ENCODE assay signal across 1 cellular context in the genomic region with DNA sequence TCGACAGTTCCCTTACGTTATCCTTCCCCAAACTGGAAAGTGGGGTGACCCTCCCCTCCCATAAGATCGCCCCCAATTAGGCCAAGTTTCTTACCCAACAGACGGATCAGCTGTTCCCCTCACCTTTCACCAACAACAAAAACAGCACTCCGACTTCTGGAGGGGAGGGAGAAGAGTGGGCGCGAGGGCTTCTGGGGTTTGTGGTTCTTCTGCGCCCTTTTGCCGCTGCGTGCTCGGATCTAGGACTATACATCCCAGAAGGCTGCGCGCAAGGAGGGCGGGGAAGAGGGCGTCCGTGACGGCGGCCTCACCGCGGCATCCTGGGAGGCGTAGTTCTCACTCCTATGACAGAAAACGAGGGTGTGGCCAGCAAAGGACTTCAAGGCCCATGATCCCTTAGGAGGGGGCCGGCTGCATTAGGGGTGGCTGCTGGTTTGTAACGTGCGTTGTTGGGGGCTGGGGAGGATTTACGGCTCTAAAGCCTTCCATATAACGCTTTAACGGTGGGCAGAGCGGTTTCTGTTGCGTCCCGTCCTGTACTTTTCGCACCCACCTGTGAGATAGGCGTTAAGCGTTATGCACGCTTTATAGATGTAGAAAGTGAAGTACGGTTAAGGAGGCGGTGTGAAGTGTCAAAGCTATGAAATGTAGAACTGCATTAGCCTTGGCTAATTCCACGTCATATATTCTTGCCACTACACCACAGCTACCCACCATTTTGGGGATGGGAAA.
TF ChIP-seq lines count a peak whose summit lies in the region.

A gene with protein sequence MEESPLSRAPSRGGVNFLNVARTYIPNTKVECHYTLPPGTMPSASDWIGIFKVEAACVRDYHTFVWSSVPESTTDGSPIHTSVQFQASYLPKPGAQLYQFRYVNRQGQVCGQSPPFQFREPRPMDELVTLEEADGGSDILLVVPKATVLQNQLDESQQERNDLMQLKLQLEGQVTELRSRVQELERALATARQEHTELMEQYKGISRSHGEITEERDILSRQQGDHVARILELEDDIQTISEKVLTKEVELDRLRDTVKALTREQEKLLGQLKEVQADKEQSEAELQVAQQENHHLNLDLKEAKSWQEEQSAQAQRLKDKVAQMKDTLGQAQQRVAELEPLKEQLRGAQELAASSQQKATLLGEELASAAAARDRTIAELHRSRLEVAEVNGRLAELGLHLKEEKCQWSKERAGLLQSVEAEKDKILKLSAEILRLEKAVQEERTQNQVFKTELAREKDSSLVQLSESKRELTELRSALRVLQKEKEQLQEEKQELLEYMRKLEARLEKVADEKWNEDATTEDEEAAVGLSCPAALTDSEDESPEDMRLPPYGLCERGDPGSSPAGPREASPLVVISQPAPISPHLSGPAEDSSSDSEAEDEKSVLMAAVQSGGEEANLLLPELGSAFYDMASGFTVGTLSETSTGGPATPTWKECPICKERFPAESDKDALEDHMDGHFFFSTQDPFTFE (minus strand): TSS at position 143 of the 732 bp plus-strand sequence. CDS start 2,210 bp downstream, outside the sequence.

TF ChIP-seq in WTC11, 78 proteins besides CTCF, POLR2A, EP300 and RAD21 (continued from another document):
- TF ChIP-seq MXD4 (CRISPR knock-in tag; IDR thresholded peaks at IDR 0.05; ENCODE audit: borderline replicate concordance) (no peak), PRRX2 (CRISPR knock-in tag; IDR thresholded peaks at IDR 0.05) (no peak), ELF4 (CRISPR knock-in tag; IDR thresholded peaks at IDR 0.05; ENCODE audit: low read depth) (no peak), MYBL2 (CRISPR knock-in tag; IDR thresholded peaks at IDR 0.05) (no peak), ZNF317 (CRISPR knock-in tag; IDR thresholded peaks at IDR 0.05; ENCODE audit: borderline replicate concordance, low read depth) (no peak), NR2C2 (CRISPR knock-in tag; IDR thresholded peaks at IDR 0.05) (no peak), E2F4 (CRISPR knock-in tag; IDR thresholded peaks at IDR 0.05; ENCODE audit: borderline replicate concordance, low read depth) (no peak), NR3C1 (CRISPR knock-in tag; conservative IDR thresholded peaks at IDR 0.05; ENCODE audit: low read depth) (no peak), NR1H2 (CRISPR knock-in tag; IDR thresholded peaks at IDR 0.05) (no peak), CDX4 (CRISPR knock-in tag; IDR thresholded peaks at IDR 0.05; ENCODE audit: borderline replicate concordance) (no peak), CBFB (CRISPR knock-in tag; IDR thresholded peaks at IDR 0.05; ENCODE audit: low read depth) (no peak), AFF4 (CRISPR knock-in tag; IDR thresholded peaks at IDR 0.05; ENCODE audit: borderline replicate concordance) (no peak), ZNF281 (CRISPR knock-in tag; IDR thresholded peaks at IDR 0.05) (no peak), NFATC4 (CRISPR knock-in tag; IDR thresholded peaks at IDR 0.05) (no peak), E2F5 (CRISPR knock-in tag; IDR thresholded peaks at IDR 0.05) (no peak), ZNF671 (CRISPR knock-in tag; IDR thresholded peaks at IDR 0.05) (no peak), IRF2 (CRISPR knock-in tag; IDR thresholded peaks at IDR 0.05; ENCODE audit: borderline replicate concordance, low read depth) (no peak), STAT6 (CRISPR knock-in tag; conservative IDR thresholded peaks at IDR 0.05; ENCODE audit: low read depth) (no peak), SMAD3 (CRISPR knock-in tag; IDR thresholded peaks at IDR 0.05; ENCODE audit: borderline replicate concordance) (no peak), SP1 (CRISPR knock-in tag; conservative IDR thresholded peaks at IDR 0.05) (peak; percentile 99)
- TF ChIP-seq, protein P1, sequence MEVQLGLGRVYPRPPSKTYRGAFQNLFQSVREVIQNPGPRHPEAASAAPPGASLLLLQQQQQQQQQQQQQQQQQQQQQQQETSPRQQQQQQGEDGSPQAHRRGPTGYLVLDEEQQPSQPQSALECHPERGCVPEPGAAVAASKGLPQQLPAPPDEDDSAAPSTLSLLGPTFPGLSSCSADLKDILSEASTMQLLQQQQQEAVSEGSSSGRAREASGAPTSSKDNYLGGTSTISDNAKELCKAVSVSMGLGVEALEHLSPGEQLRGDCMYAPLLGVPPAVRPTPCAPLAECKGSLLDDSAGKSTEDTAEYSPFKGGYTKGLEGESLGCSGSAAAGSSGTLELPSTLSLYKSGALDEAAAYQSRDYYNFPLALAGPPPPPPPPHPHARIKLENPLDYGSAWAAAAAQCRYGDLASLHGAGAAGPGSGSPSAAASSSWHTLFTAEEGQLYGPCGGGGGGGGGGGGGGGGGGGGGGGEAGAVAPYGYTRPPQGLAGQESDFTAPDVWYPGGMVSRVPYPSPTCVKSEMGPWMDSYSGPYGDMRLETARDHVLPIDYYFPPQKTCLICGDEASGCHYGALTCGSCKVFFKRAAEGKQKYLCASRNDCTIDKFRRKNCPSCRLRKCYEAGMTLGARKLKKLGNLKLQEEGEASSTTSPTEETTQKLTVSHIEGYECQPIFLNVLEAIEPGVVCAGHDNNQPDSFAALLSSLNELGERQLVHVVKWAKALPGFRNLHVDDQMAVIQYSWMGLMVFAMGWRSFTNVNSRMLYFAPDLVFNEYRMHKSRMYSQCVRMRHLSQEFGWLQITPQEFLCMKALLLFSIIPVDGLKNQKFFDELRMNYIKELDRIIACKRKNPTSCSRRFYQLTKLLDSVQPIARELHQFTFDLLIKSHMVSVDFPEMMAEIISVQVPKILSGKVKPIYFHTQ (CRISPR knock-in tag; IDR thresholded peaks at IDR 0.05) = no peak
- TF ChIP-seq, protein P2, sequence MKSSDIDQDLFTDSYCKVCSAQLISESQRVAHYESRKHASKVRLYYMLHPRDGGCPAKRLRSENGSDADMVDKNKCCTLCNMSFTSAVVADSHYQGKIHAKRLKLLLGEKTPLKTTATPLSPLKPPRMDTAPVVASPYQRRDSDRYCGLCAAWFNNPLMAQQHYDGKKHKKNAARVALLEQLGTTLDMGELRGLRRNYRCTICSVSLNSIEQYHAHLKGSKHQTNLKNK (CRISPR knock-in tag; IDR thresholded peaks at IDR 0.05) = no peak
